In genomic region chr12:2494490-2495192, GRCh38 we compare ENCODE assay signal across 16 cellular contexts.
DNase-seq lines count a peak whose midpoint lies in the region; ATAC-seq, FAIRE-seq and TF ChIP-seq lines count a peak whose summit lies in the region.
"Had no signal": no experiment of that assay in that cellular context is flagged by ENCODE, and none has a peak within 500 bp of the region (broad histone marks: within the 10 kb centered on the region; RNA-seq: fewer than 3 reads in every experiment).

No MANE protein-coding gene starts in this region.

- no peak overlapping the region for H3K4me3 ChIP-seq in body of pancreas
- no peak overlapping the region for H3K4me3 ChIP-seq in left ventricle myocardium inferior
- no peak overlapping the region for H3K4me3 ChIP-seq in pancreas

- TF ChIP-seq CTCF in body of pancreas (IDR thresholded peaks at IDR 0.05), result no peak
- TF ChIP-seq CTCF in left ventricle myocardium inferior (IDR thresholded peaks at IDR 0.05; ENCODE audit: borderline replicate concordance), result no peak
- no peak for TF ChIP-seq CTCF in pancreas (IDR thresholded peaks at IDR 0.05)

- no peaks in the 10 kb centered on the region for H3K4me1 ChIP-seq in body of pancreas
- peaks cover 99% of the 10 kb centered on the region for H3K4me1 ChIP-seq in left ventricle myocardium inferior
- no peaks in the 10 kb centered on the region for H3K4me1 ChIP-seq in pancreas

- TF ChIP-seq POLR2A in body of pancreas (IDR thresholded peaks at IDR 0.05), result no peak

- DNase-seq in body of pancreas (peak in 2 of 4 donors; percentile 18 to 40), left ventricle myocardium inferior (peak; percentile 31), pancreas (no peak), urothelium cell line (ENCODE audit: low spot score) (no peak), RPMI8226 (no peak), NCI-H1930 (lab: John Stamatoyannopoulos, UW) (no peak)
- DNase-seq: activated CD4-positive, alpha-beta T cell treated with anti-CD3 and anti-CD28 coated beads for 36 hours; CD8-positive, alpha-beta memory T cell; effector CD8-positive, alpha-beta T cell; H9; OCI-M1; posterior cingulate gyrus; T-helper 1 cell had no signal

- ATAC-seq in body of pancreas (peak; percentile 40), pancreas (peak in 3 of 4 donors; percentile 37 to 50 (median 45)), GM21526 (IDR thresholded peaks at IDR 0.05; ENCODE audit: low FRiP score, unreplicated experiment) (no peak)
- ATAC-seq: activated CD4-positive, alpha-beta T cell treated with anti-CD3 and anti-CD28 coated beads for 36 hours; stimulated activated effector memory CD8-positive, alpha-beta T cell treated with anti-CD3 and anti-CD28 coated beads, Interleukin-12 subunit alpha, Interleukin-12 subunit beta, amount 100 ng/mL, for 72 hours had no signal

- H3K36me3 ChIP-seq in body of pancreas (replicated peaks in 1 of 2; ENCODE audit: insufficient read depth in 1 of 2, low read depth in 2 of 2) (no peaks in the 10 kb centered on the region), left ventricle myocardium inferior (peaks cover 2% of the 10 kb centered on the region), pancreas (no peaks in the 10 kb centered on the region)

- intact Hi-C loops in body of pancreas (cut with DNase I) (no loop called here), left ventricle myocardium inferior (cut with micrococcal nuclease) (no loop called here), pancreas (cut with DNase I) (no loop called here)

- H3K27ac ChIP-seq in body of pancreas, result peak overlapping the region in 2 of 4 donors; percentile 12 to 23
- peak overlapping the region; percentile 83 for H3K27ac ChIP-seq in left ventricle myocardium inferior (replicated peaks)
- no peak overlapping the region for H3K27ac ChIP-seq in pancreas

- H3K9me3 ChIP-seq in body of pancreas (no peaks in the 10 kb centered on the region), left ventricle myocardium inferior (replicated peaks) (no peaks in the 10 kb centered on the region), pancreas (no peaks in the 10 kb centered on the region)

- FAIRE-seq in pancreas (lab: Jason Lieb, UNC) (no peak), urothelium cell line (lab: Jason Lieb, UNC) (peak; percentile 37)
- FAIRE-seq: GM18507 had no signal

- WGBS in body of pancreas, 2 donors, result 36 to 45% methylated on average over 8 of the region's 8 CpGs
- 44 to 58% methylated on average over 8 of the region's 8 CpGs for WGBS in pancreas, 2 donors

- H3K27me3 ChIP-seq in body of pancreas (no peaks in the 10 kb centered on the region), left ventricle myocardium inferior (ENCODE audit: low read depth) (no peaks in the 10 kb centered on the region), pancreas (peaks cover 0 to 12% (median 0%) of the 10 kb centered on the region in 4 donors)
